ENCODE assay signal across 1 cellular context in the genomic region with DNA sequence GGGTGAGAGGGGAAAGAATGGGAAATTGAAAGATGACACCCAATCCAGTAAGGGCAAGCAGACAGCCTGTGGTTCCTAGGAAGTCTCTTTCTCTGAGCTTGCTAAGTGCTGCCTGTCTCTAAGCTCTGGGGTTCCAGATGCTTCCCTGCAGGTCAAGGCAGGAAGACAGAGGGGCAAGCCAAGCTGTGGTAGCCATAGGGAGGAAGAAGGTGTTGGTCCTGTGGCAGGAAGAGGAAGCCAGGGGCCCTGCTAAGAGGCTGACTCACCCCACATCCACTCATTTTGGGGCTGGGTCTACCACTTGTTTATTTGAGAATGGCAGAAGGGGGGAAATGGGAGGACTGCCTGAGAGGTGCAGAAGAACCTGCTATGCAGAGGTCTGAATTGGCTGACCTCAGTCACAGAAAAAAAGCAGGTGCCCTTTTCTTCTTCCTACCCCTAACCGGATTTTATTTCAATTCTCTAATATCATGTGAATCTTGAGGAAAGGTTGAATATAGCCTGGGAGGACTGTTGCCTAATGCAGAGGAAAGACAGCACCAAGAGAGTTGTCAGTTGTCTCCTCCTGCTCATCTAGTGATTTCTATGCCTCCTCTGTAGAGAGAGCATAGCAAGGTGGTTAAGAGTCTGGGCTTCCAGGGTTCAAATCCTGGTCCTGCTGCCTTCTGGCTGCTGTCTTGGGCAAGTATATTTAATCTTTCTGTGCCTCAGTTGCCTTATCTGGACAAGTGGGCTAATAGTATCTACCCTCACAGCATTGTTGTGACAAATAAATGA.
TF ChIP-seq lines count a peak whose summit lies in the region.

No MANE protein-coding gene starts in this region.

TF ChIP-seq in SK-N-SH, 30 proteins besides CTCF, POLR2A, EP300 and RAD21:
- TF ChIP-seq, protein P1, sequence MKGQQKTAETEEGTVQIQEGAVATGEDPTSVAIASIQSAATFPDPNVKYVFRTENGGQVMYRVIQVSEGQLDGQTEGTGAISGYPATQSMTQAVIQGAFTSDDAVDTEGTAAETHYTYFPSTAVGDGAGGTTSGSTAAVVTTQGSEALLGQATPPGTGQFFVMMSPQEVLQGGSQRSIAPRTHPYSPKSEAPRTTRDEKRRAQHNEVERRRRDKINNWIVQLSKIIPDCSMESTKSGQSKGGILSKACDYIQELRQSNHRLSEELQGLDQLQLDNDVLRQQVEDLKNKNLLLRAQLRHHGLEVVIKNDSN (IDR thresholded peaks at IDR 0.05; ENCODE audit: borderline replicate concordance, low read depth) = no peak
- TF ChIP-seq, protein P2, sequence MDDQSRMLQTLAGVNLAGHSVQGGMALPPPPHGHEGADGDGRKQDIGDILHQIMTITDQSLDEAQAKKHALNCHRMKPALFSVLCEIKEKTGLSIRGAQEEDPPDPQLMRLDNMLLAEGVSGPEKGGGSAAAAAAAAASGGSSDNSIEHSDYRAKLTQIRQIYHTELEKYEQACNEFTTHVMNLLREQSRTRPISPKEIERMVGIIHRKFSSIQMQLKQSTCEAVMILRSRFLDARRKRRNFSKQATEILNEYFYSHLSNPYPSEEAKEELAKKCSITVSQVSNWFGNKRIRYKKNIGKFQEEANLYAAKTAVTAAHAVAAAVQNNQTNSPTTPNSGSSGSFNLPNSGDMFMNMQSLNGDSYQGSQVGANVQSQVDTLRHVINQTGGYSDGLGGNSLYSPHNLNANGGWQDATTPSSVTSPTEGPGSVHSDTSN (IDR thresholded peaks at IDR 0.05) = no peak
- no peak for TF ChIP-seq RCOR1 (IDR thresholded peaks at IDR 0.05; ENCODE audit: low read length)
- no peak for TF ChIP-seq YY1 (IDR thresholded peaks at IDR 0.05; ENCODE audit: low read depth)
TF ChIP-seq in SK-N-SH: peak in this region for 0.
